In genomic region chr12:128259556-128260070, GRCh38 we compare ENCODE assay signal across 8 cellular contexts. TPM values are rescaled to one million over a fixed set of nuclear protein-coding genes. Genes with fewer than 3 reads are reported as not detected.
DNase-seq lines count a peak whose midpoint lies in the region; ATAC-seq and TF ChIP-seq lines count a peak whose summit lies in the region.

No MANE protein-coding gene starts in this region.

- TF ChIP-seq POLR2A in esophagus muscularis mucosa (IDR thresholded peaks at IDR 0.05; ENCODE audit: low read depth) = no peak

- no peak overlapping the region for H3K27ac Mint-ChIP-seq in natural killer cell
- H3K27ac Mint-ChIP-seq in natural killer cell treated with Interleukin-12 subunit alpha and Interleukin-12 subunit beta and Interleukin-15 and Interleukin-18, amount 100 ng/mL, for 72 hours = no peak overlapping the region
- no peak overlapping the region for H3K27ac Mint-ChIP-seq in osteocyte (ENCODE audit: unreplicated experiment)

- no peak overlapping the region for H3K27ac ChIP-seq in esophagus muscularis mucosa (replicated peaks in 1 of 4)

- no peaks in the 10 kb centered on the region for H3K36me3 Mint-ChIP-seq in natural killer cell
- H3K36me3 Mint-ChIP-seq in natural killer cell treated with Interleukin-12 subunit alpha and Interleukin-12 subunit beta and Interleukin-15 and Interleukin-18, amount 100 ng/mL, for 72 hours = no peaks in the 10 kb centered on the region
- no peaks in the 10 kb centered on the region for H3K36me3 Mint-ChIP-seq in osteocyte (ENCODE audit: unreplicated experiment)

- H3K36me3 ChIP-seq in esophagus muscularis mucosa = no peaks in the 10 kb centered on the region

- no peak for TF ChIP-seq EP300 in esophagus muscularis mucosa (IDR thresholded peaks at IDR 0.05)

- TF ChIP-seq CTCF in natural killer cell (IDR thresholded peaks at IDR 0.05) (peak; percentile 71), esophagus muscularis mucosa (IDR thresholded peaks at IDR 0.05) (peak; percentile 58 to 65 (median 63)), osteocyte (IDR thresholded peaks at IDR 0.05) (peak; percentile 62)

- H3K4me3 Mint-ChIP-seq in natural killer cell = no peak overlapping the region
- H3K4me3 Mint-ChIP-seq in natural killer cell treated with Interleukin-12 subunit alpha and Interleukin-12 subunit beta and Interleukin-15 and Interleukin-18, amount 100 ng/mL, for 72 hours = no peak overlapping the region
- H3K4me3 Mint-ChIP-seq in osteocyte (ENCODE audit: unreplicated experiment) = no peak overlapping the region

- H3K9me3 Mint-ChIP-seq in natural killer cell (no peaks in the 10 kb centered on the region), osteocyte (ENCODE audit: unreplicated experiment) (peaks cover 9% of the 10 kb centered on the region)
- H3K9me3 Mint-ChIP-seq in natural killer cell treated with Interleukin-12 subunit alpha and Interleukin-12 subunit beta and Interleukin-15 and Interleukin-18, amount 100 ng/mL, for 72 hours = no peaks in the 10 kb centered on the region

- H3K27me3 ChIP-seq in esophagus muscularis mucosa = peaks cover 0 to 44% (median 0%) of the 10 kb centered on the region in 4 donors

- H3K4me1 ChIP-seq in esophagus muscularis mucosa = no peaks in the 10 kb centered on the region

- WGBS in esophagus muscularis mucosa = 13% methylated on average over 5 of the region's 5 CpGs

- DNase-seq in natural killer cell (peak; percentile 18), NCI-H82 (lab: John Stamatoyannopoulos, UW) (peak; percentile 82), esophagus muscularis mucosa (ENCODE audit: extremely low spot score) (no peak), osteocyte (ENCODE audit: extremely low spot score, unreplicated experiment) (no peak)
- no peak for DNase-seq in natural killer cell treated with Interleukin-12 subunit alpha and Interleukin-12 subunit beta and Interleukin-15 and Interleukin-18, amount 100 ng/mL, for 72 hours (ENCODE audit: low spot score)

- intact Hi-C loops in natural killer cell (cut with micrococcal nuclease) (loop anchor here (1.0 to 5.0 kb wide), 2 partner anchors 1652 to 1753 kb away; no protein-coding TSS in a partner anchor), esophagus muscularis mucosa (cut with DNase I) (no loop called here)

- H3K27me3 Mint-ChIP-seq in natural killer cell (ENCODE audit: low read depth in 2 of 2) (peaks cover 17 to 23% of the 10 kb centered on the region in 2 donors), osteocyte (ENCODE audit: unreplicated experiment) (peaks cover 3% of the 10 kb centered on the region)
- peaks cover 27 to 42% of the 10 kb centered on the region in 2 donors for H3K27me3 Mint-ChIP-seq in natural killer cell treated with Interleukin-12 subunit alpha and Interleukin-12 subunit beta and Interleukin-15 and Interleukin-18, amount 100 ng/mL, for 72 hours

- H3K9me3 ChIP-seq in esophagus muscularis mucosa = peaks cover 0 to 12% (median 0%) of the 10 kb centered on the region in 4 donors

- H3K4me3 ChIP-seq in esophagus muscularis mucosa = no peak overlapping the region

- H3K4me1 Mint-ChIP-seq in natural killer cell (no peaks in the 10 kb centered on the region), osteocyte (ENCODE audit: unreplicated experiment) (no peaks in the 10 kb centered on the region)
- H3K4me1 Mint-ChIP-seq in natural killer cell treated with Interleukin-12 subunit alpha and Interleukin-12 subunit beta and Interleukin-15 and Interleukin-18, amount 100 ng/mL, for 72 hours (ENCODE audit: low read depth in 2 of 2) = no peaks in the 10 kb centered on the region

- ATAC-seq in natural killer cell (no peak), HG02623 (IDR thresholded peaks at IDR 0.05; ENCODE audit: unreplicated experiment) (no peak), HG03175 (IDR thresholded peaks at IDR 0.05; ENCODE audit: unreplicated experiment) (no peak), GM21447 (IDR thresholded peaks at IDR 0.05; ENCODE audit: unreplicated experiment) (no peak)
- ATAC-seq in natural killer cell treated with Interleukin-12 subunit alpha and Interleukin-12 subunit beta and Interleukin-15 and Interleukin-18, amount 100 ng/mL, for 72 hours = no peak

RNA-seq across cellular contexts. Expression of gene TMEM132C, which starts 7.4 kb away (rescaled TPM):
- total RNA-seq in natural killer cell = under 1 TPM in 2 of 3 donors, not detected in 1; 0.08 to 0.41 TPM
- under 1 TPM in 1 of 2 donors, not detected in 1; 0.14 TPM for total RNA-seq in natural killer cell treated with Interleukin-12 subunit alpha and Interleukin-12 subunit beta and Interleukin-15 and Interleukin-18, amount 100 ng/mL, for 72 hours
- total RNA-seq in esophagus muscularis mucosa = 1 to 10 TPM; 2.9 to 3.8 (median 3.5) TPM
- not detected in 2 replicates for total RNA-seq in osteocyte

Comparison
In these comparisons a context has a peak if more than half of its experiments do, and no peak if none do; other contexts are left out.
1. DNase-seq: peak in natural killer cell (single experiment) and NCI-H82 (single experiment); none in natural killer cell treated with Interleukin-12 subunit alpha and Interleukin-12 subunit beta and Interleukin-15 and Interleukin-18, amount 100 ng/mL, for 72 hours (single experiment), esophagus muscularis mucosa (single experiment) and osteocyte (single experiment).
2. Peak in every context shown above with its lines, with median percentiles within 50 percentile points of each other: CTCF ChIP-seq.